Comparison of ENCODE assay signal across 8 cellular contexts in the genomic region with DNA sequence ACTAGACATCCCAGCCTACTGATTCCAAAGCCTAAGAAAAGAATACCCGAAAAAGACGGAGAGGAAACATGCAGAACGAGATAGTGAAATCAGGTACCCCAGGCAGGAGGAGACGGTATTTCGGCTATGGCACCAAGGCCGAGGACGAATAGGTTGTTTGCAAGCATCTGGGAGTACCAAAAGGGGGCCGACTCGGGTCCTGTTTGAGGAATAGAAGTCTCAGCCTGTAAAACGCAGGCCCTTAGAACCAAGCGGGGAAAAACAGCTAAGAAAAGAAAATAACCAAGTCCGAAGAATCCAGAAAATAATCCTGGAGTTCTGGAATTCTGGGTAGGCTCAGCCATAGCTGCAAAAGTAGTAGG. TPM values are rescaled to one million over a fixed set of nuclear protein-coding genes. Genes with fewer than 3 reads are reported as not detected.
DNase-seq lines count a peak whose midpoint lies in the region; ATAC-seq and TF ChIP-seq lines count a peak whose summit lies in the region.

No MANE protein-coding gene starts in this region.

- H3K36me3 ChIP-seq in heart left ventricle (peaks cover 0 to 69% (median 56%) of the 10 kb centered on the region in 9 donors), skeletal muscle tissue (ENCODE audit: control insufficient read depth in 3 of 3, insufficient read depth in 3 of 3, low read length in 3 of 3) (peaks cover 37 to 40% (median 38%) of the 10 kb centered on the region in 3 donors)

- no peaks in the 10 kb centered on the region for H3K27me3 ChIP-seq in heart left ventricle
- H3K27me3 ChIP-seq in foreskin keratinocyte = no peaks in the 10 kb centered on the region
- H3K27me3 ChIP-seq in skeletal muscle tissue (ENCODE audit: control insufficient read depth in 3 of 3, insufficient read depth in 3 of 3, low read length in 3 of 3) = no peaks in the 10 kb centered on the region

- no peaks in the 10 kb centered on the region for H3K27me3 Mint-ChIP-seq in activated CD4-positive, alpha-beta memory T cell treated with anti-CD3 and anti-CD28 coated beads, Interleukin-2, amount 10 ng/mL, durations not matched to agents 7 days and 5 days

- H3K4me1 Mint-ChIP-seq in activated CD4-positive, alpha-beta memory T cell treated with anti-CD3 and anti-CD28 coated beads, Interleukin-2, amount 10 ng/mL, durations not matched to agents 7 days and 5 days = peaks cover 57% of the 10 kb centered on the region

- POLR2A ChIA-PET in activated CD4-positive, alpha-beta memory T cell treated with anti-CD3 and anti-CD28 coated beads, Interleukin-2, amount 10 ng/mL, durations not matched to agents 7 days and 5 days (lab: Charles Lee) = interaction anchor here (0.6 to 6.7 kb wide), 20 partner anchors 10 to 300 kb away, joined by 3 to 90 read pairs (median 6); a partner anchor contains a TSS

- H3K9me3 Mint-ChIP-seq in activated CD4-positive, alpha-beta memory T cell treated with anti-CD3 and anti-CD28 coated beads, Interleukin-2, amount 10 ng/mL, durations not matched to agents 7 days and 5 days = no peaks in the 10 kb centered on the region

- peak overlapping the region; percentile 95 to 99 (median 98) for H3K9ac ChIP-seq in skeletal muscle tissue (ENCODE audit: low read depth in 1 of 3, low read length in 3 of 3)

- peaks cover 53% of the 10 kb centered on the region for H3K36me3 Mint-ChIP-seq in activated CD4-positive, alpha-beta memory T cell treated with anti-CD3 and anti-CD28 coated beads, Interleukin-2, amount 10 ng/mL, durations not matched to agents 7 days and 5 days (ENCODE audit: low read depth)

- ATAC-seq in heart left ventricle (no peak), foreskin keratinocyte (no peak), GM18505 (IDR thresholded peaks at IDR 0.05; ENCODE audit: unreplicated experiment) (no peak)

- peak overlapping the region; percentile 72 to 100 (median 90) for H3K4me3 ChIP-seq in heart left ventricle
- peak overlapping the region; percentile 77 to 92 (median 91) for H3K4me3 ChIP-seq in skeletal muscle tissue (ENCODE audit: low read length in 3 of 3)

- intact Hi-C loops in heart left ventricle (cut with DNase I) (loop anchor here in 9 of 10 donors (2.0 to 10.0 kb wide), 9 partner anchors 70 to 292 kb away; a partner anchor contains a TSS), cardiac septum (cut with DNase I) (loop anchor here (5.0 to 10.0 kb wide), 3 partner anchors 78 to 288 kb away; a partner anchor contains a TSS)

- no peaks in the 10 kb centered on the region for H3K9me3 ChIP-seq in heart left ventricle
- H3K9me3 ChIP-seq in skeletal muscle tissue (ENCODE audit: control insufficient read depth in 3 of 3, low read length in 3 of 3) = no peaks in the 10 kb centered on the region

- TF ChIP-seq CTCF in heart left ventricle (IDR thresholded peaks at IDR 0.05) (no peak), foreskin keratinocyte (conservative IDR thresholded peaks at IDR 0.05) (peak; percentile 0)

- H3K4me3 Mint-ChIP-seq in activated CD4-positive, alpha-beta memory T cell treated with anti-CD3 and anti-CD28 coated beads, Interleukin-2, amount 10 ng/mL, durations not matched to agents 7 days and 5 days = peak overlapping the region; percentile 90

- WGBS in heart left ventricle, 4 donors = 0 to 2% (median 1%) methylated on average over 12 of the region's 12 CpGs

- TF ChIP-seq POLR2A in heart left ventricle (IDR thresholded peaks at IDR 0.05) = no peak
- TF ChIP-seq POLR2A in GM18505 (IDR thresholded peaks at IDR 0.05; ENCODE audit: borderline replicate concordance, extremely low read depth, insufficient read depth, insufficient read length) = no peak

- H3K27ac Mint-ChIP-seq in activated CD4-positive, alpha-beta memory T cell treated with anti-CD3 and anti-CD28 coated beads, Interleukin-2, amount 10 ng/mL, durations not matched to agents 7 days and 5 days = peak overlapping the region; percentile 93

- H3K27ac ChIP-seq in heart left ventricle (peak overlapping the region in 11 of 12 donors; percentile 88 to 99 (median 94)), foreskin keratinocyte (peak overlapping the region; percentile 96), skeletal muscle tissue (ENCODE audit: low read depth, low read length) (peak overlapping the region; percentile 99)

- H3K4me1 ChIP-seq in heart left ventricle (peaks cover 0 to 30% (median 19%) of the 10 kb centered on the region in 12 donors), foreskin keratinocyte (peaks cover 4% of the 10 kb centered on the region), skeletal muscle tissue (ENCODE audit: control insufficient read depth in 3 of 3, insufficient read depth in 3 of 3, low read length in 3 of 3) (peaks cover 20 to 36% (median 21%) of the 10 kb centered on the region in 3 donors)

- DNase-seq in heart left ventricle (no peak), cardiac septum (ENCODE audit: low spot score) (no peak), foreskin keratinocyte (no peak), AG08396 (ENCODE audit: low spot score) (no peak), HuH-7.5 (ENCODE audit: low spot score) (no peak)
- DNase-seq in activated CD4-positive, alpha-beta memory T cell treated with anti-CD3 and anti-CD28 coated beads, Interleukin-2, amount 10 ng/mL, durations not matched to agents 7 days and 5 days = peak; percentile 34

- CTCF ChIA-PET in activated CD4-positive, alpha-beta memory T cell treated with anti-CD3 and anti-CD28 coated beads, Interleukin-2, amount 10 ng/mL, durations not matched to agents 7 days and 5 days (lab: Charles Lee) = interaction anchor here (0.8 to 3.7 kb wide), 19 partner anchors 11 to 365 kb away, joined by 3 to 38 read pairs (median 6); a partner anchor contains a TSS

RNA-seq across cellular contexts. Expression of a gene that starts 0.5 kb away (rescaled TPM):
- total RNA-seq in heart left ventricle (10 to 100 TPM; 61.0 to 93.4 (median 66.2) TPM), cardiac septum (73.8 TPM), foreskin keratinocyte (65.8 and 75.4 TPM in 2 replicates), skeletal muscle tissue (48.0 TPM)
- polyA plus RNA-seq in heart left ventricle (100 to 1,000 TPM in 1 of 2 donors, 10 to 100 TPM in 1; 50.3 to 137 TPM), foreskin keratinocyte (83.5 and 91.5 TPM in 2 replicates)
- total RNA-seq in activated CD4-positive, alpha-beta memory T cell treated with anti-CD3 and anti-CD28 coated beads, Interleukin-2, amount 10 ng/mL, durations not matched to agents 7 days and 5 days = 10 to 100 TPM; 50.4 TPM

RNA-seq across cellular contexts. Expression of a gene that starts 29.3 kb away (rescaled TPM):
- total RNA-seq in heart left ventricle (10 to 100 TPM; 46.7 to 96.1 (median 60.4) TPM), cardiac septum (68.3 TPM), foreskin keratinocyte (26.4 and 27.0 TPM in 2 replicates), skeletal muscle tissue (61.6 TPM)
- polyA plus RNA-seq in heart left ventricle (10 to 100 TPM; 28.5 to 72.0 TPM), foreskin keratinocyte (13.2 and 16.4 TPM in 2 replicates)
- total RNA-seq in activated CD4-positive, alpha-beta memory T cell treated with anti-CD3 and anti-CD28 coated beads, Interleukin-2, amount 10 ng/mL, durations not matched to agents 7 days and 5 days = 10 to 100 TPM; 52.2 to 57.8 TPM

RNA-seq across cellular contexts. Expression of a gene that starts 56.7 kb away (rescaled TPM):
- total RNA-seq in heart left ventricle (10 to 100 TPM in 6 of 9 donors, 1 to 10 TPM in 3; 5.9 to 18.5 (median 14.9) TPM), cardiac septum (5.8 TPM), foreskin keratinocyte (6.9 and 7.2 TPM in 2 replicates), skeletal muscle tissue (5.2 TPM)
- polyA plus RNA-seq in heart left ventricle (1 to 10 TPM; 5.2 to 7.1 TPM), foreskin keratinocyte (6.9 and 8.3 TPM in 2 replicates)
- total RNA-seq in activated CD4-positive, alpha-beta memory T cell treated with anti-CD3 and anti-CD28 coated beads, Interleukin-2, amount 10 ng/mL, durations not matched to agents 7 days and 5 days = 10 to 100 TPM; 61.0 to 62.0 TPM
